ENCODE assay signal across 21 cellular contexts in genomic region chr9:83474631-83475030, GRCh38.
"Had no signal": no experiment of that assay in that cellular context is flagged by ENCODE, and none has a peak within 500 bp of the region (broad histone marks: within the 10 kb centered on the region; RNA-seq: fewer than 3 reads in every experiment).

No MANE protein-coding gene starts in this region.

- H3K4me3 ChIP-seq: coronary artery, mucosa of descending colon, neural progenitor cell, psoas muscle, smooth muscle cell, thoracic aorta, upper lobe of left lung had no signal

- H3K27me3 ChIP-seq: neural progenitor cell, upper lobe of left lung had no signal

- DNase-seq: activated CD4-positive, alpha-beta T cell treated with anti-CD3 and anti-CD28 coated beads, Interleukin-2, amount 10 ng/mL, durations not matched to agents 24 days and 14 days; activated CD8-positive, alpha-beta T cell treated with anti-CD3 and anti-CD28 coated beads for 36 hours; activated naive CD4-positive, alpha-beta T cell treated with Interleukin-2 at 50 U/mL for 16 hours; activated T-cell treated with anti-CD3 and anti-CD28 coated beads, Interleukin-2, amount 50 U/mL, for 24 hours; central memory CD4-positive, alpha-beta T cell; foreskin melanocyte; immature natural killer cell; kidney glomerular epithelial cell; mesenchymal stem cell; mucosa of descending colon; naive thymus-derived CD4-positive, alpha-beta T cell; psoas muscle; right cardiac atrium; stimulated activated CD4-positive, alpha-beta T cell treated with anti-CD3 and anti-CD28 coated beads, Interleukin-4, amount 100 ng/mL, for 24 hours; upper lobe of left lung had no signal

- H3K36me3 ChIP-seq: neural progenitor cell, thoracic aorta, upper lobe of left lung had no signal

- H3K27ac ChIP-seq: coronary artery, neural progenitor cell, psoas muscle, thoracic aorta had no signal

- H3K9ac ChIP-seq: neural progenitor cell had no signal

- H2AFZ ChIP-seq: neural progenitor cell had no signal

- H3K9me3 ChIP-seq: psoas muscle, thoracic aorta had no signal

- H3K36me3 Mint-ChIP-seq: immature natural killer cell had no signal

- H3K4me2 ChIP-seq: neural progenitor cell, smooth muscle cell had no signal

- H3K27me3 Mint-ChIP-seq: activated CD8-positive, alpha-beta T cell treated with anti-CD3 and anti-CD28 coated beads for 36 hours; activated T-cell treated with anti-CD3 and anti-CD28 coated beads, Interleukin-2, amount 50 U/mL, for 24 hours; stimulated activated memory B cell treated with anti-CD40 and anti-IgM and Interleukin-4, amounts not matched to agents 10 μg/mL and 1 μg/mL and 100 μg/mL, for 72 hours had no signal

- H3K27ac Mint-ChIP-seq: activated CD4-positive, alpha-beta T cell treated with anti-CD3 and anti-CD28 coated beads, Interleukin-2, amount 10 ng/mL, durations not matched to agents 24 days and 14 days; brain; neural progenitor cell; stimulated activated memory B cell treated with anti-CD40 and anti-IgM and Interleukin-4, amounts not matched to agents 10 μg/mL and 1 μg/mL and 100 μg/mL, for 72 hours had no signal

- ATAC-seq: mucosa of descending colon; naive thymus-derived CD4-positive, alpha-beta T cell; psoas muscle; right cardiac atrium; stimulated activated memory B cell treated with anti-CD40 and anti-IgM and Interleukin-4, amounts not matched to agents 10 μg/mL and 1 μg/mL and 100 μg/mL, for 72 hours had no signal

- H3K4me3 Mint-ChIP-seq: activated T-cell treated with anti-CD3 and anti-CD28 coated beads, Interleukin-2, amount 50 U/mL, for 24 hours; brain; neural progenitor cell; stimulated activated memory B cell treated with anti-CD40 and anti-IgM and Interleukin-4, amounts not matched to agents 10 μg/mL and 1 μg/mL and 100 μg/mL, for 72 hours had no signal
